In the genomic region with DNA sequence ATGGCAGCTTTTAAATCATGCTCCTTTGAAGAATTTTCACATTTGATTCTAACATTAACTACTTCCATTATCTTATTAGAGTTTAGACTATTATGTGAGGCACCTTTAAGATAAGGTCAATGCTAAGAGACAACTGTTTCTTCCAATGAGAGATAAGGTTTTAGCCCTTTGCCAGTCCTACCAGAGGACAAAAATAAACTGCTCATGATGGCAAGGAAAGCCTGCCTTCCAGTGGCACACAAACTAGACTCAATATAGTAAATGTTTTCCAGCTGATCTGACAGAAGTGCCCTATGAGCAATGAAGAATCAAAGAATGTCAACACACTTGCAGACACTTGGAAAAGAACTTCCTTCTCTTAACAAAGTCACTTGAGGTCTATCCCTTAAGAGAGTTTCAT, we compare ENCODE assay signal across 34 cellular contexts.
"Had no signal": no experiment of that assay in that cellular context is flagged by ENCODE, and none has a peak within 500 bp of the region (broad histone marks: within the 10 kb centered on the region; RNA-seq: fewer than 3 reads in every experiment).

No MANE protein-coding gene starts in this region.

- H3K4me3 ChIP-seq: body of pancreas had no signal

- ATAC-seq: activated CD8-positive, alpha-beta T cell treated with anti-CD3 and anti-CD28 coated beads for 36 hours; activated naive CD4-positive, alpha-beta T cell treated with anti-CD3 and anti-CD28 coated beads, Interleukin-2, amount 50 U/mL, for 72 hours; activated T-cell treated with anti-CD3 and anti-CD28 coated beads, Interleukin-2, amount 50 U/mL, for 4 hours; activated T-cell treated with anti-CD3 and anti-CD28 coated beads, Interleukin-2, amount 50 U/mL, for 72 hours; activated T-helper 17 cell treated with anti-CD3 and anti-CD28 coated beads, Interleukin-2, amount 50 U/mL, for 72 hours had no signal

- H3K9me3 ChIP-seq: adrenal gland, body of pancreas, breast epithelium had no signal

- DNase-seq: activated B cell treated with CpG ODN at 0.5 μM for 24 hours; activated CD4-positive, alpha-beta memory T cell treated with anti-CD3 and anti-CD28 coated beads for 36 hours; activated CD4-positive, alpha-beta T cell treated with anti-CD3 and anti-CD28 coated beads for 4 hours; activated CD4-positive, alpha-beta T cell treated with anti-CD3 and anti-CD28 coated beads, Interleukin-2, amount 10 ng/mL, durations not matched to agents 24 days and 14 days; activated CD4-positive, alpha-beta T cell treated with anti-CD3 and anti-CD28 coated beads, Interleukin-2, amount 50 U/mL, for 1 hour; activated CD4-positive, alpha-beta T cell treated with anti-CD3 and anti-CD28 coated beads, Interleukin-2, amount 50 U/mL, for 4 hours; activated CD4-positive, CD25-positive, alpha-beta regulatory T cell treated with anti-CD3 and anti-CD28 coated beads, Interleukin-2, amount 50 U/mL, for 72 hours; activated CD8-positive, alpha-beta memory T cell treated with anti-CD3 and anti-CD28 coated beads, Interleukin-2, amount 50 U/mL, for 4 hours; activated CD8-positive, alpha-beta T cell treated with anti-CD3 and anti-CD28 coated beads for 36 hours; activated effector memory CD4-positive, alpha-beta T cell treated with anti-CD3 and anti-CD28 coated beads, Interleukin-2, amount 50 U/mL, for 16 hours; activated gamma-delta T cell treated with Interleukin-2 at 50 U/mL for 16 hours; activated naive CD4-positive, alpha-beta T cell; activated naive CD4-positive, alpha-beta T cell treated with anti-CD3 and anti-CD28 coated beads for 36 hours; activated naive CD4-positive, alpha-beta T cell treated with anti-CD3 and anti-CD28 coated beads, Interleukin-2, amount 50 U/mL, for 16 hours; activated naive CD8-positive, alpha-beta T cell treated with anti-CD3 and anti-CD28 coated beads for 36 hours; activated T-cell treated with anti-CD3 and anti-CD28 coated beads for 4 hours; activated T-cell treated with anti-CD3 and anti-CD28 coated beads, Interleukin-2, amount 50 U/mL, for 1 hour; activated T-cell treated with anti-CD3 and anti-CD28 coated beads, Interleukin-2, amount 50 U/mL, for 4 hours; activated T-cell treated with anti-CD3 and anti-CD28 coated beads, Interleukin-2, amount 50 U/mL, for 72 hours; adrenal gland; amniotic stem cell; aorta; body of pancreas; brain microvascular endothelial cell; cerebellar nuclear complex; SW 1271; T-helper 1 cell; T-helper 2 cell; T-helper 9 cell had no signal

- H3K36me3 ChIP-seq: adrenal gland, brain microvascular endothelial cell, breast epithelium had no signal

- H3K27me3 ChIP-seq: adrenal gland, body of pancreas, breast epithelium had no signal

- H3K4me1 ChIP-seq: adrenal gland, breast epithelium had no signal

- FAIRE-seq: astrocyte, TTC549 had no signal

- H3K27ac ChIP-seq: adrenal gland, brain microvascular endothelial cell, breast epithelium had no signal
